ENCODE assay signal across 8 cellular contexts in genomic region chr1:41618066-41618825, GRCh38.
DNase-seq lines count a peak whose midpoint lies in the region; ATAC-seq, FAIRE-seq and TF ChIP-seq lines count a peak whose summit lies in the region.
"Had no signal": no experiment of that assay in that cellular context is flagged by ENCODE, and none has a peak within 500 bp of the region (broad histone marks: within the 10 kb centered on the region; RNA-seq: fewer than 3 reads in every experiment).

No MANE protein-coding gene starts in this region.

- H3K36me3 ChIP-seq in H1 (ENCODE audit: control insufficient read depth in 2 of 4, insufficient read depth in 4 of 4, low read length in 3 of 4) (no peaks in the 10 kb centered on the region), HepG2 (replicated peaks in 1 of 2; ENCODE audit: control insufficient read depth in 1 of 2, insufficient read depth in 2 of 2, low read length in 2 of 2) (no peaks in the 10 kb centered on the region), thyroid gland (no peaks in the 10 kb centered on the region), PC-9 (ENCODE audit: low read depth) (no peaks in the 10 kb centered on the region)

- no peak overlapping the region for H4K91ac ChIP-seq in H1 (replicated peaks; ENCODE audit: insufficient read length, low read length)

- H3K27ac ChIP-seq in H1 (ENCODE audit: low read depth, low read length) (no peak overlapping the region), HepG2 (ENCODE audit: extremely low read length, insufficient read depth, low read length) (no peak overlapping the region), thyroid gland (peak overlapping the region; percentile 57 to 73 (median 68)), PC-9 (no peak overlapping the region)

- TF ChIP-seq RAD21 in H1 (IDR thresholded peaks at IDR 0.05 in 1 of 2, conservative IDR thresholded peaks at IDR 0.05 in 1 of 2; ENCODE audit: low read depth in 2 of 2, low read length in 2 of 2) (no peak), HepG2 (CRISPR knock-in tag; IDR thresholded peaks at IDR 0.05) (no peak)

- no peaks in the 10 kb centered on the region for H3F3A ChIP-seq in PC-9 (ENCODE audit: insufficient read depth, low read depth)

- H3K4me2 ChIP-seq in H1 (ENCODE audit: insufficient read depth in 1 of 2, low read depth in 2 of 2, low read length in 2 of 2), result no peak overlapping the region
- H3K4me2 ChIP-seq in HepG2 (ENCODE audit: low read depth, low read length), result no peak overlapping the region
- no peak overlapping the region for H3K4me2 ChIP-seq in PC-9

- H3K27me3 ChIP-seq in H1 (replicated peaks in 1 of 4; ENCODE audit: control insufficient read depth in 3 of 4, extremely low read depth in 1 of 4, insufficient read depth in 3 of 4, low read length in 3 of 4) (no peaks in the 10 kb centered on the region; a peak in 2 of 7 replicates), HepG2 (ENCODE audit: control insufficient read depth in 1 of 2, insufficient read depth in 2 of 2, low read length in 2 of 2) (peaks cover 0 to 4% of the 10 kb centered on the region in 2 experiments; a peak in 1 of 5 replicates), thyroid gland (no peaks in the 10 kb centered on the region), PC-9 (ENCODE audit: insufficient read depth, low read depth) (no peaks in the 10 kb centered on the region)

- peak overlapping the region; percentile 51; the same call in 1 of the 2 replicates for H2BK12ac ChIP-seq in H1 (ENCODE audit: low read depth, low read length)

- H2BK20ac ChIP-seq in H1 (ENCODE audit: low read length), result no peak overlapping the region

- H3K9me2 ChIP-seq in PC-9 (ENCODE audit: insufficient read depth), result no peaks in the 10 kb centered on the region

- TF ChIP-seq EP300 in H1 (IDR thresholded peaks at IDR 0.05; ENCODE audit: borderline replicate concordance in 1 of 2, low read depth in 2 of 2, low read length in 2 of 2) (no peak), HepG2 (IDR thresholded peaks at IDR 0.05; ENCODE audit: low read depth in 2 of 2, low read length in 2 of 2) (no peak), HepG2 (CRISPR knock-in tag; IDR thresholded peaks at IDR 0.05; ENCODE audit: borderline replicate concordance) (no peak)

- TF ChIP-seq CTCF in H1 (IDR thresholded peaks at IDR 0.05; ENCODE audit: control extremely low read depth in 1 of 3, insufficient read depth in 1 of 3, low read depth in 1 of 3, low read length in 3 of 3) (no peak), HepG2 (CRISPR knock-in tag; IDR thresholded peaks at IDR 0.05) (no peak), thyroid gland (IDR thresholded peaks at IDR 0.05) (no peak), PC-9 (conservative IDR thresholded peaks at IDR 0.05) (no peak), GM20000 (IDR thresholded peaks at IDR 0.05; ENCODE audit: extremely low read depth, missing control alignments) (no peak)

- intact Hi-C loops in HepG2 (cut with micrococcal nuclease; ENCODE audit: unreplicated experiment), result no loop called here
- intact Hi-C loops in thyroid gland (cut with DNase I), result no loop called here
- intact Hi-C loops in PC-9 (cut with micrococcal nuclease; ENCODE audit: unreplicated experiment), result no loop called here

- H4K20me1 ChIP-seq in H1 (replicated peaks in 1 of 2; ENCODE audit: control insufficient read depth in 1 of 2, insufficient read depth in 2 of 2, low read length in 2 of 2) (no peaks in the 10 kb centered on the region), HepG2 (ENCODE audit: insufficient read depth, low read length) (no peaks in the 10 kb centered on the region), PC-9 (ENCODE audit: insufficient read depth) (no peaks in the 10 kb centered on the region)

- H3K79me2 ChIP-seq in H1 (ENCODE audit: control insufficient read depth in 1 of 2, insufficient read depth in 2 of 2, low read length in 2 of 2), result no peaks in the 10 kb centered on the region
- no peaks in the 10 kb centered on the region for H3K79me2 ChIP-seq in HepG2 (ENCODE audit: insufficient read depth, low read length)
- no peaks in the 10 kb centered on the region for H3K79me2 ChIP-seq in PC-9 (ENCODE audit: low read depth)

- H3K23ac ChIP-seq in H1 (ENCODE audit: insufficient read length), result no peak overlapping the region

- peak; percentile 28 for DNase-seq in NCI-H226
- no peak for DNase-seq in H1 (ENCODE audit: low read depth in 1 of 2, low spot score in 2 of 2)
- no peak for DNase-seq in HepG2 (ENCODE audit: low spot score)
- peak; percentile 96 for DNase-seq in thyroid gland
- no peak for DNase-seq in PC-9
- DNase-seq in GM20000 (ENCODE audit: low spot score), result no peak
- no peak for DNase-seq in NCI-H1417 (lab: John Stamatoyannopoulos, UW)
- DNase-seq: activated T-cell treated with anti-CD3 and anti-CD28 coated beads, Interleukin-2, amount 50 U/mL, for 72 hours had no signal

- TF ChIP-seq POLR2A in H1 (IDR thresholded peaks at IDR 0.05; ENCODE audit: control extremely low read depth in 1 of 2, low read depth in 2 of 2, low read length in 2 of 2), result no peak
- no peak for TF ChIP-seq POLR2A in HepG2 (IDR thresholded peaks at IDR 0.05; ENCODE audit: insufficient read depth in 1 of 2, low read depth in 2 of 2, low read length in 2 of 2)
- TF ChIP-seq POLR2A in thyroid gland (IDR thresholded peaks at IDR 0.05), result no peak

- CTCF ChIA-PET in H1 (lab: Charles Lee; ENCODE audit: partially characterized antibody) (interaction anchor here (1.2 to 1.8 kb wide), 2 partner anchors 19 to 39 kb away, joined by 3 to 4 read pairs; no protein-coding TSS in a partner anchor), HepG2 (lab: Yijun Ruan, JAX; ENCODE audit: low intra/inter-chr PET ratio, low total read pairs) (no interaction called here), PC-9 (lab: Charles Lee) (no interaction called here)

- no peak for ATAC-seq in HepG2
- ATAC-seq: activated T-cell treated with anti-CD3 and anti-CD28 coated beads, Interleukin-2, amount 50 U/mL, for 72 hours had no signal

- H3K18ac ChIP-seq in H1 (ENCODE audit: extremely low read depth, low read length), result no peak overlapping the region

- no peak overlapping the region for H2BK120ac ChIP-seq in H1 (replicated peaks; ENCODE audit: low read depth, low read length)

- no peak overlapping the region for H3K56ac ChIP-seq in H1 (replicated peaks; ENCODE audit: insufficient read length, low read depth, low read length)

- POLR2A ChIA-PET in H1 (lab: Charles Lee; ENCODE audit: partially characterized antibody), result interaction anchor here (0.7 kb wide), 1 partner anchor 35 kb away, joined by 4 read pairs; no protein-coding TSS in a partner anchor
- POLR2A ChIA-PET in HepG2 (lab: Yijun Ruan, JAX), result no interaction called here
- POLR2A ChIA-PET in PC-9 (lab: Charles Lee; ENCODE audit: unreplicated experiment), result no interaction called here

- H3K14ac ChIP-seq in H1 (ENCODE audit: insufficient read length), result no peak overlapping the region

- H3K4me1 ChIP-seq in H1 (replicated peaks in 1 of 4; ENCODE audit: control insufficient read depth in 3 of 4, insufficient read depth in 4 of 4, low read length in 3 of 4) (peaks cover 2 to 11% (median 6%) of the 10 kb centered on the region in 4 experiments; a peak in 5 of 7 replicates), HepG2 (ENCODE audit: insufficient read depth, low read length) (peaks cover under 1% of the 10 kb centered on the region; the same call in 1 of the 2 replicates), thyroid gland (peaks cover 17 to 23% of the 10 kb centered on the region in 2 donors), PC-9 (replicated peaks; ENCODE audit: insufficient read depth) (peaks cover 4% of the 10 kb centered on the region)

- FAIRE-seq in H1 (lab: Jason Lieb, UNC), result no peak
- FAIRE-seq in HepG2 (lab: Jason Lieb, UNC), result no peak

- H3K79me1 ChIP-seq in H1 (ENCODE audit: low read depth, low read length), result no peaks in the 10 kb centered on the region

- H2AFZ ChIP-seq in H1 (ENCODE audit: low read length) (no peak overlapping the region), HepG2 (ENCODE audit: low read length) (no peak overlapping the region), PC-9 (no peak overlapping the region)

- no peak overlapping the region; the same call in 1 of the 2 replicates for H4K8ac ChIP-seq in H1 (ENCODE audit: extremely low read depth, insufficient read depth, low read length)

- no peak overlapping the region for H3K9ac ChIP-seq in H1 (replicated peaks in 1 of 4; ENCODE audit: extremely low read depth in 1 of 4, low read depth in 3 of 4, low read length in 3 of 4)
- H3K9ac ChIP-seq in HepG2 (ENCODE audit: insufficient read depth, low read depth, low read length), result no peak overlapping the region

- H2AK5ac ChIP-seq in H1 (ENCODE audit: low read depth, low read length), result no peak overlapping the region

- no peak overlapping the region for H2BK5ac ChIP-seq in H1 (ENCODE audit: low read depth, low read length)

- H3K9me3 ChIP-seq in H1 (ENCODE audit: insufficient read depth in 2 of 2, low read depth in 1 of 2, low read length in 1 of 2) (no peaks in the 10 kb centered on the region), HepG2 (ENCODE audit: low read length) (no peaks in the 10 kb centered on the region), thyroid gland (no peaks in the 10 kb centered on the region), PC-9 (ENCODE audit: insufficient read depth, low read depth) (no peaks in the 10 kb centered on the region)

- H2BK15ac ChIP-seq in H1 (ENCODE audit: low read length), result no peak overlapping the region

- H3K23me2 ChIP-seq in H1 (ENCODE audit: low read depth, low read length), result no peaks in the 10 kb centered on the region

- WGBS in H1 (ENCODE audit: extremely low coverage in 1 of 2, insufficient coverage in 1 of 2, insufficient read length in 1 of 2, insufficient replicate concordance in 2 of 2, low coverage in 1 of 2, low lambda C conversion rate in 2 of 2, missing lambda C conversion rate in 1 of 2), 2 experiments, result 93% methylated on average over 14 of the region's 14 CpGs; no CpG with 5 or more reads in 1 of the 2 experiments
- 51% methylated on average over 8 of the region's 14 CpGs for WGBS in HepG2 (ENCODE audit: low lambda C conversion rate)
- 43 to 50% methylated on average over 13 to 14 of the region's 14 CpGs for WGBS in thyroid gland, 2 donors

- in situ Hi-C loops in HepG2 (cut with HindIII; ENCODE audit: extremely low pct_ligation_motif_present, low pct_unique_long_range_greater_than_20kb), result no loop called here

- no peak overlapping the region for H3K4ac ChIP-seq in H1 (replicated peaks; ENCODE audit: insufficient read length, low read depth, low read length)

- no TSS peak for BruUV-seq in HepG2 (replicated peaks; lab: Mats Ljungman, UMichigan)
- BruUV-seq in PC-9 (replicated peaks; lab: Mats Ljungman, UMichigan), result no TSS peak

- no peak overlapping the region for H4K5ac ChIP-seq in H1 (ENCODE audit: insufficient read length, low read depth, low read length)

- H3K4me3 ChIP-seq in H1 (ENCODE audit: extremely low read depth in 1 of 4, insufficient read depth in 2 of 4, low read depth in 3 of 4, low read length in 4 of 4) (no peak overlapping the region), HepG2 (replicated peaks in 1 of 3; ENCODE audit: insufficient read depth in 1 of 3, low read depth in 2 of 3, low read length in 3 of 3) (no peak overlapping the region), thyroid gland (replicated peaks in 1 of 3) (no peak overlapping the region), PC-9 (no peak overlapping the region)

TF ChIP-seq in H1, 55 proteins besides CTCF, POLR2A, EP300 and RAD21 (continues in another document):
- TF ChIP-seq ZNF274 (IDR thresholded peaks at IDR 0.05; ENCODE audit: borderline replicate concordance, extremely low read depth, low read length), result no peak

TF ChIP-seq in HepG2, 621 proteins besides CTCF, POLR2A, EP300 and RAD21 (continues in another document):
- no peak for TF ChIP-seq ZNF557 (CRISPR knock-in tag; IDR thresholded peaks at IDR 0.05)

Comparison
In these comparisons a context has a peak if more than half of its experiments do, and no peak if none do; other contexts are left out.
1. DNase-seq: peak in NCI-H226 (single experiment) and thyroid gland (2 of 2); none in H1 (0 of 2), HepG2 (single experiment), PC-9 (0 of 2), GM20000 (single experiment) and NCI-H1417 (0 of 3).
2. H3K27ac ChIP-seq: peak in thyroid gland (3 of 3); none in H1 (single experiment), HepG2 (single experiment) and PC-9 (single experiment).